ENCODE assay signal across 21 cellular contexts in the genomic region with DNA sequence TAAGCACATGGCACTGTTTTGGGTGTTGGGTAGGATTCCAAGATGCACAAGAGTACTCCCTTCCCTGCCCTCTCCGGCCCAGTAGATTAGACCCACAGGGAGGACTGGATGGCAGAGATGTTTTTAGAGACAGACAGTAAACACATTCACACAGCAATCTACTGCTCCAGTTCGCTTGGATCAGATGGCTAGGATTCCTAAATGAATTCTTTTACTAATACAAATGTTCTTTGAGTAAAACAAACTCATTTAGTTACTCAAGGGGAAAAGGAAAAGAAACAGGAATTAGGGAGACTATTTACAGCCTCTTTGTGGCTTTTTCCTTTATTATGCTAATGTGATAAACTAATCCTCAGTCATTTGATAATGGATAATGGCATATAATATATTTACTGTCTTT. TPM values are rescaled to one million over a fixed set of nuclear protein-coding genes. Genes with fewer than 3 reads are reported as not detected.
DNase-seq lines count a peak whose midpoint lies in the region; ATAC-seq and TF ChIP-seq lines count a peak whose summit lies in the region.
"Had no signal": no experiment of that assay in that cellular context is flagged by ENCODE, and none has a peak within 500 bp of the region (broad histone marks: within the 10 kb centered on the region; RNA-seq: fewer than 3 reads in every experiment).

No MANE protein-coding gene starts in this region.

- no peak for TF ChIP-seq CTCF in activated B cell treated with CpG ODN at 0.5 μM for 24 hours (IDR thresholded peaks at IDR 0.05)

- peaks cover 5% of the 10 kb centered on the region; the same call in 1 of the 2 replicates for H3K27me3 ChIP-seq in H7 (ENCODE audit: control insufficient read depth, insufficient read depth, low read length)
- H3K27me3 ChIP-seq: breast epithelium had no signal

- H3K27ac Mint-ChIP-seq in activated B cell treated with CpG ODN at 0.5 μM for 24 hours, result peak overlapping the region; percentile 46
- H3K27ac Mint-ChIP-seq: dendritic cell treated with granulocyte-macrophage colony-stimulating factor and Interleukin-4, amounts not matched to agents 40 ng/mL and 50 ng/mL, for 4 days had no signal

- peaks cover 91% of the 10 kb centered on the region for H3K4me1 Mint-ChIP-seq in activated B cell treated with CpG ODN at 0.5 μM for 24 hours

- DNase-seq in AG08395 (ENCODE audit: low spot score) (peak; percentile 25), H7 (peak; percentile 42), activated B cell treated with CpG ODN at 0.5 μM for 24 hours (no peak), medulla oblongata (ENCODE audit: extremely low spot score) (peak; percentile 42), HUDEP-2 (lab: John Stamatoyannopoulos, UW; ENCODE audit: unreplicated experiment in 76 of 76) (no peak), RKO (ENCODE audit: low spot score) (no peak)
- DNase-seq in stimulated activated CD4-positive, alpha-beta T cell treated with anti-CD3 and anti-CD28 coated beads, Interleukin-2, amount 100 ng/mL, for 48 hours, result no peak
- DNase-seq: activated CD4-positive, alpha-beta T cell treated with anti-CD3 and anti-CD28 coated beads, Interleukin-2, amount 50 U/mL, for 1 hour; activated gamma-delta T cell; EL; hippocampal formation; KBM-7; NCI-H187 treated with DMSO at 0.1 percent for 48 hours; NCI-H2227 treated with DMSO at 0.1 percent for 48 hours; NCI-H774; SHP77 treated with DMSO at 0.1 percent for 48 hours had no signal

- no peak overlapping the region for H3K4me3 ChIP-seq in H7 (ENCODE audit: insufficient read depth, low read depth, low read length)
- H3K4me3 ChIP-seq: breast epithelium, lung had no signal

- intact Hi-C loops in activated B cell treated with CpG ODN at 0.5 μM for 24 hours (cut with micrococcal nuclease), result loop anchor here (10.0 kb wide), 1 partner anchor 740 kb away; a partner anchor contains a TSS

- ATAC-seq in activated B cell treated with CpG ODN at 0.5 μM for 24 hours (ENCODE audit: low read depth) (no peak), GM18511 (IDR thresholded peaks at IDR 0.05; ENCODE audit: unreplicated experiment) (no peak)

- peaks cover 8% of the 10 kb centered on the region for H3K36me3 Mint-ChIP-seq in activated B cell treated with CpG ODN at 0.5 μM for 24 hours (ENCODE audit: low read depth)

- H3K27me3 Mint-ChIP-seq in activated B cell treated with CpG ODN at 0.5 μM for 24 hours, result no peaks in the 10 kb centered on the region

- no peaks in the 10 kb centered on the region for H3K36me3 ChIP-seq in H7 (replicated peaks; ENCODE audit: control insufficient read depth, insufficient read depth, low read length)
- H3K36me3 ChIP-seq: breast epithelium, neutrophil had no signal

- peak overlapping the region; percentile 15 for H3K4me3 Mint-ChIP-seq in activated B cell treated with CpG ODN at 0.5 μM for 24 hours
- H3K4me3 Mint-ChIP-seq: dendritic cell treated with granulocyte-macrophage colony-stimulating factor and Interleukin-4, amounts not matched to agents 40 ng/mL and 50 ng/mL, for 4 days had no signal

- no peaks in the 10 kb centered on the region for H3K9me3 Mint-ChIP-seq in activated B cell treated with CpG ODN at 0.5 μM for 24 hours
- H3K9me3 Mint-ChIP-seq: dendritic cell treated with granulocyte-macrophage colony-stimulating factor and Interleukin-4, amounts not matched to agents 40 ng/mL and 50 ng/mL, for 4 days had no signal

- POLR2A ChIA-PET in activated B cell treated with CpG ODN at 0.5 μM for 24 hours (lab: Charles Lee), result no interaction called here

- CTCF ChIA-PET in activated B cell treated with CpG ODN at 0.5 μM for 24 hours (lab: Charles Lee), result no interaction called here

RNA-seq across cellular contexts. Expression of a gene that starts 5.9 kb away (rescaled TPM):
- 17.2 and 22.5 TPM in 2 replicates for total RNA-seq in H7 (2014; rRNA removed; shearing (Covaris generic))
- total RNA-seq in activated B cell treated with CpG ODN at 0.5 μM for 24 hours, result 53.1 and 53.7 TPM in 2 replicates

RNA-seq across cellular contexts. Expression of a gene that starts 11.5 kb away (rescaled TPM):
- 24.0 and 35.8 TPM in 2 replicates for total RNA-seq in H7 (2014; rRNA removed; shearing (Covaris generic))
- total RNA-seq in activated B cell treated with CpG ODN at 0.5 μM for 24 hours, result 42.6 and 44.1 TPM in 2 replicates

Comparison
In these comparisons a context has a peak if more than half of its experiments do, and no peak if none do; other contexts are left out.
1. DNase-seq: peak in AG08395 (single experiment), H7 (single experiment) and medulla oblongata (single experiment); none in activated B cell treated with CpG ODN at 0.5 μM for 24 hours (single experiment), HUDEP-2 (0 of 76), RKO (single experiment) and stimulated activated CD4-positive, alpha-beta T cell treated with anti-CD3 and anti-CD28 coated beads, Interleukin-2, amount 100 ng/mL, for 48 hours (0 of 2).